8 cellular contexts compared by ENCODE assay signal in genomic region chr19:35509861-35510625, GRCh38. TPM values are rescaled to one million over a fixed set of nuclear protein-coding genes. Genes with fewer than 3 reads are reported as not detected.
DNase-seq lines count a peak whose midpoint lies in the region; ATAC-seq and TF ChIP-seq lines count a peak whose summit lies in the region.

No MANE protein-coding gene starts in this region.

- H4K12ac ChIP-seq in trophoblast cell (ENCODE audit: low read depth, low read length), result peak overlapping the region; percentile 94

- no peak for ATAC-seq in GM19452 (IDR thresholded peaks at IDR 0.05; ENCODE audit: unreplicated experiment)

- peak overlapping the region; percentile 73 for H2BK5ac ChIP-seq in trophoblast cell (ENCODE audit: low read depth, low read length, poor library complexity)

- H3K9me3 ChIP-seq in HUES64 (ENCODE audit: insufficient read depth, low read depth, low read length), result no peaks in the 10 kb centered on the region
- H3K9me3 ChIP-seq in SJCRH30 (replicated peaks), result no peaks in the 10 kb centered on the region
- no peaks in the 10 kb centered on the region for H3K9me3 ChIP-seq in cardiac muscle cell (ENCODE audit: low read depth)
- H3K9me3 ChIP-seq in trophoblast cell (ENCODE audit: insufficient read depth, low read depth, low read length), result peaks cover 2% of the 10 kb centered on the region
- H3K9me3 ChIP-seq in transverse colon, result no peaks in the 10 kb centered on the region

- peaks cover 18% of the 10 kb centered on the region for H3K4me1 ChIP-seq in HUES64 (ENCODE audit: insufficient read depth, low read length)
- no peaks in the 10 kb centered on the region for H3K4me1 ChIP-seq in SJCRH30
- H3K4me1 ChIP-seq in cardiac muscle cell (ENCODE audit: low read depth), result peaks cover 14% of the 10 kb centered on the region
- peaks cover 3 to 5% of the 10 kb centered on the region in 2 experiments for H3K4me1 ChIP-seq in trophoblast cell (ENCODE audit: control insufficient read depth in 1 of 2, insufficient read depth in 2 of 2, low read length in 2 of 2)
- H3K4me1 ChIP-seq in transverse colon, result peaks cover 0 to 20% (median 9%) of the 10 kb centered on the region in 4 donors

- no peak for TF ChIP-seq EP300 in transverse colon (IDR thresholded peaks at IDR 0.05; ENCODE audit: low read depth)

- H3K27me3 ChIP-seq in HUES64 (ENCODE audit: insufficient read depth, low read length) (peaks cover 8% of the 10 kb centered on the region), SJCRH30 (peaks cover 63% of the 10 kb centered on the region), cardiac muscle cell (peaks cover 5% of the 10 kb centered on the region), trophoblast cell (ENCODE audit: insufficient read depth, low read length) (no peaks in the 10 kb centered on the region), transverse colon (peaks cover 67% of the 10 kb centered on the region)

- H3K4ac ChIP-seq in trophoblast cell (ENCODE audit: low read depth, low read length), result peak overlapping the region; percentile 73

- H2AK5ac ChIP-seq in trophoblast cell (ENCODE audit: low read length), result peak overlapping the region; percentile 24

- WGBS in HUES64, result under 1% methylated on average over 39 of the region's 39 CpGs
- WGBS in trophoblast cell (ENCODE audit: extremely low coverage, insufficient coverage, insufficient read length), result no CpG with 5 or more reads among the region's 39 CpGs
- 3% methylated on average over 36 of the region's 39 CpGs; no CpG with 5 or more reads in 1 of the 2 donors for WGBS in transverse colon (ENCODE audit: low coverage in 1 of 2), 2 donors

- in situ Hi-C loops in G401 (cut with HindIII; ENCODE audit: low sequenced_read_pairs) (no loop called here), transverse colon (cut with MboI; ENCODE audit: low pct_ligation_motif_present in 1 of 4, low pct_unique_long_range_greater_than_20kb in 1 of 4, low sequenced_read_pairs in 3 of 4) (no loop called here)

- H3K36me3 ChIP-seq in HUES64 (ENCODE audit: insufficient read depth, low read length), result peaks cover 31% of the 10 kb centered on the region
- no peaks in the 10 kb centered on the region for H3K36me3 ChIP-seq in SJCRH30
- H3K36me3 ChIP-seq in cardiac muscle cell, result no peaks in the 10 kb centered on the region
- peaks cover 11 to 14% of the 10 kb centered on the region in 2 experiments for H3K36me3 ChIP-seq in trophoblast cell (ENCODE audit: control insufficient read depth in 1 of 2, insufficient read depth in 2 of 2, low read length in 2 of 2)
- H3K36me3 ChIP-seq in transverse colon, result no peaks in the 10 kb centered on the region

- H3K18ac ChIP-seq in trophoblast cell (ENCODE audit: low read length), result peak overlapping the region; percentile 82

- TF ChIP-seq POLR2A in transverse colon (IDR thresholded peaks at IDR 0.05), result no peak

- H3K79me2 ChIP-seq in trophoblast cell (ENCODE audit: control insufficient read depth, insufficient read depth, low read length, poor library complexity), result peaks cover 4% of the 10 kb centered on the region

- DNase-seq in G401 (ENCODE audit: low spot score), result peak; percentile 59
- DNase-seq in SJCRH30, result peak; percentile 60 to 75
- peak; percentile 74 for DNase-seq in activated naive CD4-positive, alpha-beta T cell treated with anti-CD3 and anti-CD28 coated beads, Interleukin-2, amount 50 U/mL, for 16 hours
- DNase-seq in cardiac muscle cell (ENCODE audit: low read depth in 1 of 2, low spot score in 1 of 2), result peak; percentile 61 to 93
- peak; percentile 23 to 72 for DNase-seq in trophoblast cell
- DNase-seq in transverse colon, result peak; percentile 86

- H3K4me2 ChIP-seq in trophoblast cell (ENCODE audit: low read length), result peak overlapping the region; percentile 86

- TF ChIP-seq CTCF in cardiac muscle cell (IDR thresholded peaks at IDR 0.05; ENCODE audit: low read depth, low read length) (peak; percentile 95), transverse colon (IDR thresholded peaks at IDR 0.05) (peak; percentile 88 to 93 (median 90))

- H4K91ac ChIP-seq in trophoblast cell (ENCODE audit: low read depth, low read length), result peak overlapping the region; percentile 65

- H2AFZ ChIP-seq in trophoblast cell (ENCODE audit: insufficient read depth, low read length, poor library complexity), result peak overlapping the region; percentile 99

- peak overlapping the region; percentile 50 for H2BK12ac ChIP-seq in trophoblast cell (ENCODE audit: low read length)

- peak overlapping the region; percentile 98 for H4K8ac ChIP-seq in trophoblast cell (ENCODE audit: low read depth, low read length)

- peak overlapping the region; percentile 94 for H3K9ac ChIP-seq in HUES64 (ENCODE audit: low read depth, low read length)
- H3K9ac ChIP-seq in trophoblast cell (ENCODE audit: low read length), result peak overlapping the region; percentile 42

- H3K79me1 ChIP-seq in trophoblast cell (ENCODE audit: low read length), result peaks cover 7% of the 10 kb centered on the region

- no peak overlapping the region for H3K23ac ChIP-seq in trophoblast cell (ENCODE audit: low read length)

- intact Hi-C loops in transverse colon (cut with DNase I; ENCODE audit: low total_unique reads), result no loop called here

- H3K4me3 ChIP-seq in HUES64 (ENCODE audit: low read length), result peak overlapping the region; percentile 82
- no peak overlapping the region for H3K4me3 ChIP-seq in SJCRH30
- H3K4me3 ChIP-seq in cardiac muscle cell, result peak overlapping the region; percentile 49
- H3K4me3 ChIP-seq in trophoblast cell (ENCODE audit: low read depth, low read length), result peak overlapping the region; percentile 74
- H3K4me3 ChIP-seq in transverse colon, result peak overlapping the region; percentile 4 to 38 (median 20)

- H3K27ac ChIP-seq in HUES64 (ENCODE audit: low read depth, low read length) (peak overlapping the region; percentile 93), SJCRH30 (no peak overlapping the region), cardiac muscle cell (peak overlapping the region; percentile 82), trophoblast cell (ENCODE audit: low read depth, low read length) (peak overlapping the region; percentile 75), transverse colon (peak overlapping the region in 3 of 4 donors; percentile 13 to 52 (median 38))

- H2BK120ac ChIP-seq in trophoblast cell (ENCODE audit: insufficient read depth, low read length, poor library complexity), result peak overlapping the region; percentile 10

- H3K14ac ChIP-seq in trophoblast cell (ENCODE audit: low read length), result peak overlapping the region; percentile 78

RNA-seq across cellular contexts. Expression of gene DMKN, which starts 3.4 kb away (rescaled TPM):
- total RNA-seq in G401 (2014; rRNA removed; shearing (Covaris generic)), result 85.4 and 136 TPM in 2 replicates
- polyA plus RNA-seq in HUES64 (2013, experiment 1 of 2), result 210 TPM
- 197 TPM for polyA plus RNA-seq in HUES64 (2013, experiment 2 of 2)
- not detected in 2 replicates for total RNA-seq in SJCRH30 (2014; rRNA removed; shearing (Covaris generic))
- 232 and 289 TPM in 2 replicates for total RNA-seq in cardiac muscle cell
- polyA plus RNA-seq in cardiac muscle cell, result 220 and 329 TPM in 2 replicates
- 153 and 164 TPM in 2 replicates for polyA plus RNA-seq in trophoblast cell (2013)
- total RNA-seq in transverse colon, result 10 to 100 TPM in 2 of 4 donors, 1 to 10 TPM in 2; 2.7 to 18.1 (median 10.0) TPM

RNA-seq across cellular contexts. Expression of gene SBSN, which starts 18.1 kb away (rescaled TPM):
- total RNA-seq in G401 (2014; rRNA removed; shearing (Covaris generic)), result not detected in 2 replicates
- not detected for polyA plus RNA-seq in HUES64 (2013, experiment 1 of 2)
- not detected for polyA plus RNA-seq in HUES64 (2013, experiment 2 of 2)
- not detected in 2 replicates for total RNA-seq in SJCRH30 (2014; rRNA removed; shearing (Covaris generic))
- 0.15 TPM in 1 of 2 replicates, not detected in the other for total RNA-seq in cardiac muscle cell
- not detected in 2 replicates for polyA plus RNA-seq in cardiac muscle cell
- polyA plus RNA-seq in trophoblast cell (2013), result 7.9 TPM in 2 replicates
- not detected for total RNA-seq in transverse colon

RNA-seq across cellular contexts. Expression of gene KRTDAP, which starts 19.8 kb away (rescaled TPM):
- total RNA-seq in G401 (2014; rRNA removed; shearing (Covaris generic)), result not detected in 2 replicates
- polyA plus RNA-seq in HUES64 (2013, experiment 1 of 2), result not detected
- not detected for polyA plus RNA-seq in HUES64 (2013, experiment 2 of 2)
- total RNA-seq in SJCRH30 (2014; rRNA removed; shearing (Covaris generic)), result not detected in 2 replicates
- total RNA-seq in cardiac muscle cell (0.60 TPM in 1 of 2 replicates, not detected in the other), transverse colon (not detected)
- polyA plus RNA-seq in cardiac muscle cell, result 1.4 and 2.2 TPM in 2 replicates
- polyA plus RNA-seq in trophoblast cell (2013), result 1.4 TPM in 2 replicates

RNA-seq across cellular contexts. Expression of gene GAPDHS, which starts 23.2 kb away (rescaled TPM):
- 3.2 TPM in 1 of 2 replicates, not detected in the other for total RNA-seq in G401 (2014; rRNA removed; shearing (Covaris generic))
- polyA plus RNA-seq in HUES64 (2013, experiment 1 of 2), result not detected
- not detected for polyA plus RNA-seq in HUES64 (2013, experiment 2 of 2)
- total RNA-seq in SJCRH30 (2014; rRNA removed; shearing (Covaris generic)), result not detected in 2 replicates
- total RNA-seq in cardiac muscle cell (0.46 TPM in 1 of 2 replicates, not detected in the other), transverse colon (not detected)
- not detected in 2 replicates for polyA plus RNA-seq in cardiac muscle cell
- polyA plus RNA-seq in trophoblast cell (2013), result not detected in 2 replicates

RNA-seq across cellular contexts. Expression of gene TMEM147, which starts 35.4 kb away (rescaled TPM):
- 208 and 254 TPM in 2 replicates for total RNA-seq in G401 (2014; rRNA removed; shearing (Covaris generic))
- polyA plus RNA-seq in HUES64 (2013, experiment 1 of 2), result 110 TPM
- 114 TPM for polyA plus RNA-seq in HUES64 (2013, experiment 2 of 2)
- 110 TPM in 2 replicates for total RNA-seq in SJCRH30 (2014; rRNA removed; shearing (Covaris generic))
- total RNA-seq in cardiac muscle cell, result 95.9 and 149 TPM in 2 replicates
- 186 and 260 TPM in 2 replicates for polyA plus RNA-seq in cardiac muscle cell
- 74.2 and 81.6 TPM in 2 replicates for polyA plus RNA-seq in trophoblast cell (2013)
- total RNA-seq in transverse colon, result 10 to 100 TPM; 29.5 to 77.0 (median 54.0) TPM
